ENCODE assay signal across 18 cellular contexts in the genomic region with DNA sequence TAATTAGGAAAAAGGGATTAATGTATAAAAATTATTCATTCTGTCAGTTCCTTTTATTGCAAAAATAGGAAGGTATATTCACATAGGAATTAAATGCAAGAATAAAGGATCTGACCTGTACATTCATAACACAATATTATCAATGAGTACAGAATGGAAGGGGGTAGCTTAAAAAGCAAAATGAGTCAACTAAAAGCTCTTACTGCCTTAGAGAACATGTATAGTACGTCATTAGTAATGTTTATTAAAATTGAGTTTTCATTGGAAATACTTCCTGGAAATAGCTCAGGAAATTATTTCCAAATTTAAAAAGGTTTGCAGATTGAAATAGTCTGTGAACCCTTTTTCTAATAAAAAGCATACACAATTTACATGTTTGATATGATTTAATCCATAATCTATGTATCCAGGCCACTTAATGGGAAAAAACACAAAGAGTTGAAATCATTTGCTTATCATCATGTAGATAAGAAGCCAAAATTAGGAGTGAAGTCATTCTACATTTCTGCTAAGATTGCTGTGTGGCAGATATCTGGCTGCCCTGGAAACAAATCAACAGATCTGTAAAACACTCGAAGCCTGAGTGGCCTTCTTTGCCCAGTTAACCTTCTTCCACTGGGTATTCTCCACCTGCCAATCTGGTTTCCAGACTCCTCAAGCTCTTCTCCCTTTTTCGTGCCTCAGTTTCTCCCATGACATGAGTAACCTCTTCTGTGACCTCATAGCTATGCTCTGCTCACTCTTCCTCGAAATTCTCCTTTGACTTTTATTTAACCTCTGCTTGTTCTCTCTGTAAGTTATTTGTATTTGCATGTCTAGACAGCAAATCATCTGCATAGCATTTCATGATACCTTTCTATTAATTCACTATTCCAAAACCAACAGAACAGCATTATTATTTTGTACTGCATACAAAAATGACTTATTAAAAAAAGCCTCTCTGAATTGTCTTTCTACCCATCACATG.
DNase-seq lines count a peak whose midpoint lies in the region; ATAC-seq and FAIRE-seq lines count a peak whose summit lies in the region.
"Had no signal": no experiment of that assay in that cellular context is flagged by ENCODE, and none has a peak within 500 bp of the region (broad histone marks: within the 10 kb centered on the region; RNA-seq: fewer than 3 reads in every experiment).

No MANE protein-coding gene starts in this region.

- FAIRE-seq in G401.6 (lab: Jason Lieb, UNC) = peak; percentile 27

- H3K14ac ChIP-seq in trophoblast cell (ENCODE audit: low read length) = no peak overlapping the region

- H3K79me2 ChIP-seq in trophoblast cell (ENCODE audit: control insufficient read depth, insufficient read depth, low read length, poor library complexity) = no peaks in the 10 kb centered on the region

- no peak overlapping the region for H2BK5ac ChIP-seq in trophoblast cell (ENCODE audit: low read depth, low read length, poor library complexity)

- peaks cover 5% of the 10 kb centered on the region for H3K79me1 ChIP-seq in trophoblast cell (ENCODE audit: low read length)

- no peak overlapping the region for H4K91ac ChIP-seq in trophoblast cell (ENCODE audit: low read depth, low read length)

- no peak overlapping the region for H2BK120ac ChIP-seq in trophoblast cell (ENCODE audit: insufficient read depth, low read length, poor library complexity)

- no peak overlapping the region for H2BK12ac ChIP-seq in trophoblast cell (ENCODE audit: low read length)

- H3K4me2 ChIP-seq in trophoblast cell (ENCODE audit: low read length) = no peak overlapping the region

- no peak overlapping the region for H4K8ac ChIP-seq in trophoblast cell (ENCODE audit: low read depth, low read length)

- H3K27me3 ChIP-seq in trophoblast cell (ENCODE audit: insufficient read depth, low read length) = no peaks in the 10 kb centered on the region
- H3K27me3 ChIP-seq: vagina had no signal

- no peak overlapping the region for H3K18ac ChIP-seq in trophoblast cell (ENCODE audit: low read length)

- H3K9me3 ChIP-seq in trophoblast cell (ENCODE audit: insufficient read depth, low read depth, low read length) = peaks cover 2% of the 10 kb centered on the region
- H3K9me3 ChIP-seq: prostate gland, vagina had no signal

- no peak overlapping the region for H3K23ac ChIP-seq in trophoblast cell (ENCODE audit: low read length)

- H3K27ac ChIP-seq in trophoblast cell (ENCODE audit: low read depth, low read length) = no peak overlapping the region
- H3K27ac ChIP-seq: prostate gland, RWPE1, vagina had no signal

- no peak overlapping the region for H4K12ac ChIP-seq in trophoblast cell (ENCODE audit: low read depth, low read length)

- no peaks in the 10 kb centered on the region for H3K36me3 ChIP-seq in trophoblast cell (ENCODE audit: control insufficient read depth in 1 of 2, insufficient read depth in 2 of 2, low read length in 2 of 2)
- H3K36me3 ChIP-seq: prostate gland, vagina had no signal

- H2AK5ac ChIP-seq in trophoblast cell (ENCODE audit: low read length) = no peak overlapping the region

- WGBS in trophoblast cell (ENCODE audit: extremely low coverage, insufficient coverage, insufficient read length) = no CpG with 5 or more reads among the region's 4 CpGs

- peaks cover 0 to 8% of the 10 kb centered on the region in 2 experiments for H3K4me1 ChIP-seq in trophoblast cell (ENCODE audit: control insufficient read depth in 1 of 2, insufficient read depth in 2 of 2, low read length in 2 of 2)
- H3K4me1 ChIP-seq: prostate gland, vagina had no signal

- intact Hi-C loops in left ventricle myocardium superior (cut with micrococcal nuclease) = no loop called here

- H2AFZ ChIP-seq in trophoblast cell (ENCODE audit: insufficient read depth, low read length, poor library complexity) = no peak overlapping the region

- no peak overlapping the region for H3K4me3 ChIP-seq in trophoblast cell (ENCODE audit: low read depth, low read length)
- H3K4me3 ChIP-seq: prostate gland, vagina had no signal

- no peak overlapping the region for H3K9ac ChIP-seq in trophoblast cell (ENCODE audit: low read length)

- peak; percentile 52 for DNase-seq in astrocyte of the hippocampus (ENCODE audit: low read depth, low spot score)
- no peak for DNase-seq in left ventricle myocardium superior
- peak; percentile 35 to 79 for DNase-seq in trophoblast cell
- DNase-seq in GM19240 (ENCODE audit: insufficient read length, low spot score) = no peak
- DNase-seq in occipital lobe (lab: John Stamatoyannopoulos, UW) = no peak
- no peak for DNase-seq in NCI-H2196 (lab: John Stamatoyannopoulos, UW; ENCODE audit: unreplicated experiment)
- DNase-seq: activated CD4-positive, alpha-beta T cell treated with anti-CD3 and anti-CD28 coated beads, Interleukin-2, amount 10 ng/mL, durations not matched to agents 24 days and 14 days; activated naive CD8-positive, alpha-beta T cell treated with anti-CD3 and anti-CD28 coated beads, Interleukin-2, amount 50 U/mL, for 24 hours; CD8-positive, alpha-beta T cell; DMS79; naive thymus-derived CD8-positive, alpha-beta T cell; NCI-H187; stimulated activated CD4-positive, alpha-beta T cell treated with anti-CD3 and anti-CD28 coated beads, Interleukin-4, amount 100 ng/mL, for 4 hours had no signal

- no peak overlapping the region for H3K4ac ChIP-seq in trophoblast cell (ENCODE audit: low read depth, low read length)

- ATAC-seq in left ventricle myocardium superior (peak; percentile 80), HG03439 (IDR thresholded peaks at IDR 0.05; ENCODE audit: unreplicated experiment) (no peak)
- ATAC-seq: activated naive CD8-positive, alpha-beta T cell treated with anti-CD3 and anti-CD28 coated beads, Interleukin-2, amount 50 U/mL, for 24 hours; CD8-positive, alpha-beta T cell; naive thymus-derived CD8-positive, alpha-beta T cell had no signal

Comparison
In these comparisons a context has a peak if more than half of its experiments do, and no peak if none do; other contexts are left out.
1. DNase-seq: peak in astrocyte of the hippocampus (single experiment) and trophoblast cell (2 of 2); none in left ventricle myocardium superior (single experiment), GM19240 (single experiment), occipital lobe (single experiment) and NCI-H2196 (single experiment).